Comparison of ENCODE assay signal across 10 cellular contexts in genomic region chr2:232332244-232332939, GRCh38. TPM values are rescaled to one million over a fixed set of nuclear protein-coding genes. Genes with fewer than 3 reads are reported as not detected.
"Had no signal": no experiment of that assay in that cellular context is flagged by ENCODE, and none has a peak within 500 bp of the region (broad histone marks: within the 10 kb centered on the region; RNA-seq: fewer than 3 reads in every experiment).

No MANE protein-coding gene starts in this region.

RNA-seq across cellular contexts. Expression of gene ALPP, which starts 46.2 kb away (rescaled TPM):
- total RNA-seq: activated CD8-positive, alpha-beta memory T cell treated with anti-CD3 and anti-CD28 coated beads for 36 hours; bronchial epithelial cell; frontal cortex; natural killer cell treated with Interleukin-12 subunit alpha and Interleukin-12 subunit beta and Interleukin-15 and Interleukin-18, amount 100 ng/mL, for 72 hours; pulmonary artery endothelial cell; right cardiac atrium; T-helper 2 cell treated with Interferon-gamma antibody and Interleukin-4, amounts not matched to agents 100 ng/mL and 5 ng/mL, for 36 hours; thoracic aorta had no signal
- polyA plus RNA-seq: ovary, right cardiac atrium, small intestine had no signal
